Comparison of ENCODE assay signal across 9 cellular contexts in genomic region chr1:51313268-51313852, GRCh38. TPM values are rescaled to one million over a fixed set of nuclear protein-coding genes. Genes with fewer than 3 reads are reported as not detected.
DNase-seq lines count a peak whose midpoint lies in the region; ATAC-seq and TF ChIP-seq lines count a peak whose summit lies in the region.
"Had no signal": no experiment of that assay in that cellular context is flagged by ENCODE, and none has a peak within 500 bp of the region (broad histone marks: within the 10 kb centered on the region; RNA-seq: fewer than 3 reads in every experiment).

No MANE protein-coding gene starts in this region.

- TF ChIP-seq CTCF in A673 (conservative IDR thresholded peaks at IDR 0.05; ENCODE audit: low read depth, low read length) (peak; percentile 43), HFF-Myc (IDR thresholded peaks at IDR 0.05; ENCODE audit: low read depth, low read length, missing control alignments) (peak; percentile 21)

- no peaks in the 10 kb centered on the region for H3K9me3 ChIP-seq in A673 (ENCODE audit: low read depth, low read length, poor library complexity, severe bottlenecking)

- no peak overlapping the region for H3K27ac ChIP-seq in A673 (ENCODE audit: low read depth, low read length, poor library complexity, severe bottlenecking)
- H3K27ac ChIP-seq in substantia nigra (ENCODE audit: low read depth, low read length, poor library complexity, severe bottlenecking) = no peak overlapping the region

- intact Hi-C loops in A673 (cut with micrococcal nuclease; ENCODE audit: unreplicated experiment) = no loop called here

- DNase-seq in A673 (ENCODE audit: low spot score) (peak; percentile 31), HFF-Myc (ENCODE audit: extremely low read depth, low read depth) (no peak), astrocyte of the hippocampus (ENCODE audit: low read depth, low spot score) (peak; percentile 34), kidney tubule cell (ENCODE audit: low spot score) (peak; percentile 37), substantia nigra (lab: John Stamatoyannopoulos, UW) (no peak), DMS114 treated with DMSO at 0.1 percent for 48 hours (lab: John Stamatoyannopoulos, UW; ENCODE audit: unreplicated experiment) (no peak)
- DNase-seq: CD8-positive, alpha-beta memory T cell had no signal

- POLR2A ChIA-PET in A673 (lab: Charles Lee; ENCODE audit: low non-redundant PET) = no interaction called here

- H3K4me1 ChIP-seq in A673 (ENCODE audit: insufficient read depth, low read length, poor library complexity, severe bottlenecking) = peaks cover 9% of the 10 kb centered on the region

- ATAC-seq in HG03095 (IDR thresholded peaks at IDR 0.05; ENCODE audit: unreplicated experiment) (no peak), HG03521 (IDR thresholded peaks at IDR 0.05; ENCODE audit: unreplicated experiment) (no peak)

- no peaks in the 10 kb centered on the region for H3K27me3 ChIP-seq in A673 (replicated peaks; ENCODE audit: insufficient read depth, low read depth, low read length, poor library complexity)

- CTCF ChIA-PET in A673 (lab: Charles Lee) = no interaction called here

- BruUV-seq in A673 (replicated peaks; lab: Mats Ljungman, UMichigan) = no TSS peak

- H3K4me3 ChIP-seq in A673 (ENCODE audit: low read depth, low read length, poor library complexity, severe bottlenecking) (no peak overlapping the region), HFF-Myc (replicated peaks; ENCODE audit: low read depth, low read length) (no peak overlapping the region)

- H3K36me3 ChIP-seq in A673 (ENCODE audit: insufficient read depth, low read length, poor library complexity, severe bottlenecking) = no peaks in the 10 kb centered on the region

RNA-seq across cellular contexts. Expression of gene TTC39A, which starts 17.0 kb away (rescaled TPM):
- total RNA-seq in A673 (2021) = 3.1 and 5.1 TPM in 2 replicates

Comparison
In these comparisons a context has a peak if more than half of its experiments do, and no peak if none do; other contexts are left out.
1. DNase-seq: peak in A673 (single experiment), astrocyte of the hippocampus (single experiment) and kidney tubule cell (single experiment); none in HFF-Myc (single experiment), substantia nigra (0 of 49) and DMS114 treated with DMSO at 0.1 percent for 48 hours (single experiment).